ENCODE assay signal across 1 cellular context in genomic region chr11:46832511-46833214, GRCh38.
TF ChIP-seq lines count a peak whose summit lies in the region.

No MANE protein-coding gene starts in this region.

TF ChIP-seq in K562, 482 proteins besides CTCF, POLR2A, EP300 and RAD21 (continued from another document and continues in another):
- TF ChIP-seq PRMT5 (CRISPR knock-in tag; IDR thresholded peaks at IDR 0.05) (no peak), NCOR1 (IDR thresholded peaks at IDR 0.05) (peak; percentile 56), ZNF140 (CRISPR knock-in tag; IDR thresholded peaks at IDR 0.05) (no peak), ZNF511 (CRISPR knock-in tag; IDR thresholded peaks at IDR 0.05) (no peak), ETV6 (IDR thresholded peaks at IDR 0.05; ENCODE audit: borderline replicate concordance in 1 of 2, low read depth in 2 of 2, low read length in 1 of 2) (no peak), ETV6 (CRISPR knock-in tag; IDR thresholded peaks at IDR 0.05; ENCODE audit: borderline replicate concordance) (no peak), TFAP4 (CRISPR knock-in tag; IDR thresholded peaks at IDR 0.05; ENCODE audit: borderline replicate concordance) (no peak), MED1 (CRISPR knock-in tag; IDR thresholded peaks at IDR 0.05; ENCODE audit: borderline replicate concordance) (no peak), TCF3 (CRISPR knock-in tag; IDR thresholded peaks at IDR 0.05) (peak; percentile 78), RB1 (IDR thresholded peaks at IDR 0.05; ENCODE audit: low read depth) (no peak), ZKSCAN8 (CRISPR knock-in tag; IDR thresholded peaks at IDR 0.05) (no peak), ZNF398 (CRISPR knock-in tag; IDR thresholded peaks at IDR 0.05) (no peak), MITF (IDR thresholded peaks at IDR 0.05) (no peak), RBM15 (IDR thresholded peaks at IDR 0.05; ENCODE audit: insufficient read depth, low read length) (no peak), STAT6 (CRISPR knock-in tag; IDR thresholded peaks at IDR 0.05) (no peak), FOXP1 (CRISPR knock-in tag; IDR thresholded peaks at IDR 0.05) (no peak), MIER1 (IDR thresholded peaks at IDR 0.05; ENCODE audit: low read depth) (no peak), NRF1 (conservative IDR thresholded peaks at IDR 0.05 in 1 of 2, IDR thresholded peaks at IDR 0.05 in 1 of 2) (no peak), AFF1 (IDR thresholded peaks at IDR 0.05; ENCODE audit: low read depth in 1 of 2, partially characterized antibody in 2 of 2) (no peak), HMGXB4 (CRISPR knock-in tag; IDR thresholded peaks at IDR 0.05) (no peak), RBBP5 (IDR thresholded peaks at IDR 0.05; ENCODE audit: borderline replicate concordance, insufficient read depth, low read length, poor library complexity, severe bottlenecking) (no peak), CBFA2T2 (conservative IDR thresholded peaks at IDR 0.05) (peak; percentile 60), MYC (IDR thresholded peaks at IDR 0.05; ENCODE audit: low read depth, low read length) (no peak), MYC (CRISPR knock-in tag; IDR thresholded peaks at IDR 0.05; ENCODE audit: borderline replicate concordance, low read depth) (no peak), SIN3A (IDR thresholded peaks at IDR 0.05; ENCODE audit: borderline replicate concordance in 2 of 2, control insufficient read depth in 1 of 2, low read depth in 2 of 2, low read length in 2 of 2) (no peak), MAX (CRISPR knock-in tag; IDR thresholded peaks at IDR 0.05) (no peak), ZNF518B (CRISPR knock-in tag; IDR thresholded peaks at IDR 0.05) (no peak), GABPB2 (CRISPR knock-in tag; conservative IDR thresholded peaks at IDR 0.05) (no peak), ZNF121 (CRISPR knock-in tag; conservative IDR thresholded peaks at IDR 0.05) (no peak), GTF3C2 (IDR thresholded peaks at IDR 0.05; ENCODE audit: borderline replicate concordance, extremely low read depth, insufficient read length) (no peak), ZNF77 (CRISPR knock-in tag; IDR thresholded peaks at IDR 0.05) (no peak), ZNF740 (CRISPR knock-in tag; IDR thresholded peaks at IDR 0.05) (no peak), ZNF740 (tag; IDR thresholded peaks at IDR 0.05) (no peak), PHF21A (IDR thresholded peaks at IDR 0.05; ENCODE audit: borderline replicate concordance, low read depth) (no peak), ADNP (tag; IDR thresholded peaks at IDR 0.05) (peak; percentile 62; the same call in 1 of the 2 replicates), NFRKB (IDR thresholded peaks at IDR 0.05; ENCODE audit: low read depth) (no peak), SAP30 (IDR thresholded peaks at IDR 0.05; ENCODE audit: borderline replicate concordance, insufficient read depth, low read depth, low read length, poor library complexity, severe bottlenecking) (no peak)
